8 cellular contexts compared by ENCODE assay signal in the genomic region with DNA sequence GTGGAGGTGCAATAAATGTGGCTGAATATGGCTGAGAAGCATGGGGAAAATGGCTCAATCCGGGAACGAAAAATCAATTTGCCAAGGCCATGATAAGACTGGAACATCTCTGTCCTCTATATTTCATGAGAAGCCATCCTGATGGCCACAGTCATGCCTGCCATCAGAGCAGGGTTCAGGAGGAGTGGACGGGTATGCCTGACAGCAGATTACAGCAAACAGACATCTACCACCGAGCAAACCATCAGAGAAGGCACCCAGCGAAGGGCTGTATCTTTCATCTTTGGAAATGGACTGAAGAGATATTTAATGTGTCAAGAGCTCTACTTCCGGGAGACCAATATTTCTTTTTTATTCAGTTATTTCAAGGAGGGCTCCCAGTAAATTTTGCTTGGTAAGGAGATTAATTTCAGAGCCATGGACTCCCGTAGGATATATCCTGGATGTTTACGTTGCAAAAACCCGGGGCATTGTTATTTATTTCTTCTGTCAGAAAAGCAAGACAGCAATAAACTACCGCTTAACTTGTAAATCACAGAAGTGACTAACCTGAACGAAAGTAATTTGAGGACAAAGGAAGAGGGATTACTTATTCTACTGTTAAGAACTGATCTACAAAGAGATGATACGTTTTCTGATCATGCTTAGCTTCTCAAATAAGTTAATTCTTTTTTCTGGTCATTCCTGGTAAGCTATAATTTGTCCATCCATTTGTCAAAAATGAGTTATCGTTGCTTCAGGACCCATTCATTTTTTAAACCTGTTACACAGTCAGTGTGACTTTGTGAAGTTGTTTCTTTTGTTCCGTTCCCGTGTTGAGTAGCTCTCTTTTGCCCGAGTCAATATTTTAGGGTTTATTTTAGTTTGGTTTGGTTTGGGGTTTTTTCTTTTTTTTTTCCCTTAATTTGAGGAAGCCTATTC.
DNase-seq lines count a peak whose midpoint lies in the region; ATAC-seq and TF ChIP-seq lines count a peak whose summit lies in the region.

No MANE protein-coding gene starts in this region.

- DNase-seq in activated naive CD4-positive, alpha-beta T cell treated with anti-CD3 and anti-CD28 coated beads, Interleukin-2, amount 10 ng/mL, durations not matched to agents 7 days and 5 days, result no peak
- no peak for DNase-seq in activated naive CD4-positive, alpha-beta T cell treated with anti-CD3 and anti-CD28 coated beads, Interleukin-2, amount 50 U/mL, for 16 hours
- DNase-seq in dorsolateral prefrontal cortex (peak in 2 of 10 donors; percentile 43 to 54), H4 (ENCODE audit: low spot score) (no peak), NAMALWA (ENCODE audit: low spot score) (no peak)

- no peaks in the 10 kb centered on the region for H3K9me3 ChIP-seq in OCI-LY3 (ENCODE audit: insufficient read depth, low read length)
- H3K9me3 ChIP-seq in mucosa of stomach (ENCODE audit: control insufficient read depth, low read length), result no peaks in the 10 kb centered on the region

- H3K36me3 ChIP-seq in OCI-LY3 (replicated peaks; ENCODE audit: low read depth, low read length) (no peaks in the 10 kb centered on the region), mucosa of stomach (ENCODE audit: control insufficient read depth, insufficient read depth, low read length) (no peaks in the 10 kb centered on the region)

- H3K9me3 Mint-ChIP-seq in activated naive CD4-positive, alpha-beta T cell treated with anti-CD3 and anti-CD28 coated beads, Interleukin-2, amount 10 ng/mL, durations not matched to agents 7 days and 5 days, result no peaks in the 10 kb centered on the region

- H3K4me3 Mint-ChIP-seq in activated naive CD4-positive, alpha-beta T cell treated with anti-CD3 and anti-CD28 coated beads, Interleukin-2, amount 10 ng/mL, durations not matched to agents 7 days and 5 days, result peak overlapping the region; percentile 77

- CTCF ChIA-PET in activated naive CD4-positive, alpha-beta T cell treated with anti-CD3 and anti-CD28 coated beads, Interleukin-2, amount 10 ng/mL, durations not matched to agents 7 days and 5 days (lab: Charles Lee), result interaction anchor here (0.8 to 3.1 kb wide), 7 partner anchors 10 to 98 kb away, joined by 3 to 22 read pairs (median 5); no protein-coding TSS in a partner anchor

- H3K79me2 ChIP-seq in OCI-LY3 (ENCODE audit: low read length), result no peaks in the 10 kb centered on the region

- ATAC-seq in GM19455 (IDR thresholded peaks at IDR 0.05; ENCODE audit: unreplicated experiment), result no peak

- peak overlapping the region; percentile 96 for H3K27ac Mint-ChIP-seq in activated naive CD4-positive, alpha-beta T cell treated with anti-CD3 and anti-CD28 coated beads, Interleukin-2, amount 10 ng/mL, durations not matched to agents 7 days and 5 days

- H3K27me3 ChIP-seq in OCI-LY3 (ENCODE audit: low read depth, low read length) (no peaks in the 10 kb centered on the region), dorsolateral prefrontal cortex (no peaks in the 10 kb centered on the region), mucosa of stomach (ENCODE audit: control insufficient read depth, insufficient read depth, low read length) (no peaks in the 10 kb centered on the region)

- peaks cover 3% of the 10 kb centered on the region for H3K36me3 Mint-ChIP-seq in activated naive CD4-positive, alpha-beta T cell treated with anti-CD3 and anti-CD28 coated beads, Interleukin-2, amount 10 ng/mL, durations not matched to agents 7 days and 5 days

- peaks cover 75% of the 10 kb centered on the region for H3K4me1 Mint-ChIP-seq in activated naive CD4-positive, alpha-beta T cell treated with anti-CD3 and anti-CD28 coated beads, Interleukin-2, amount 10 ng/mL, durations not matched to agents 7 days and 5 days

- peaks cover 49% of the 10 kb centered on the region for H3K4me1 ChIP-seq in OCI-LY3 (ENCODE audit: low read length)
- H3K4me1 ChIP-seq in mucosa of stomach (ENCODE audit: control insufficient read depth, insufficient read depth, low read length), result peaks cover 25% of the 10 kb centered on the region

- peak overlapping the region; percentile 74 for H3K27ac ChIP-seq in OCI-LY3 (ENCODE audit: low read length)
- H3K27ac ChIP-seq in dorsolateral prefrontal cortex, result peak overlapping the region; percentile 87 to 100 (median 99)

- H3K27me3 Mint-ChIP-seq in activated naive CD4-positive, alpha-beta T cell treated with anti-CD3 and anti-CD28 coated beads, Interleukin-2, amount 10 ng/mL, durations not matched to agents 7 days and 5 days, result no peaks in the 10 kb centered on the region

- H3K4me3 ChIP-seq in OCI-LY3 (ENCODE audit: low read length) (peak overlapping the region; percentile 82), dorsolateral prefrontal cortex (peak overlapping the region; percentile 17 to 79 (median 58)), mucosa of stomach (ENCODE audit: low read length) (peak overlapping the region; percentile 53)

- intact Hi-C loops in dorsolateral prefrontal cortex (cut with DNase I), result loop anchor here (1.0 to 2.0 kb wide), 3 partner anchors 8 to 63 kb away; no protein-coding TSS in a partner anchor

- no peak for TF ChIP-seq CTCF in OCI-LY3 (IDR thresholded peaks at IDR 0.05; ENCODE audit: low read depth, low read length)
- TF ChIP-seq CTCF in dorsolateral prefrontal cortex (IDR thresholded peaks at IDR 0.05 in 54 of 56, conservative IDR thresholded peaks at IDR 0.05 in 2 of 56; ENCODE audit: low read depth in 1 of 56, partially characterized antibody in 56 of 56), result peak in 1 of 56 donors; percentile 2

- H3K4me2 ChIP-seq in OCI-LY3 (ENCODE audit: low read length), result peak overlapping the region; percentile 96

- H4K20me1 ChIP-seq in OCI-LY3 (ENCODE audit: insufficient read depth, low read length), result no peaks in the 10 kb centered on the region

- H3K9ac ChIP-seq in OCI-LY3 (ENCODE audit: low read length) (peak overlapping the region; percentile 87), mucosa of stomach (ENCODE audit: low read length) (peak overlapping the region; percentile 88)

- peak overlapping the region; percentile 80 for H2AFZ ChIP-seq in OCI-LY3 (ENCODE audit: low read depth, low read length)
